Comparison of ENCODE assay signal across 1 cellular context in genomic region chr11:78601066-78601465, GRCh38.
TF ChIP-seq lines count a peak whose summit lies in the region.
"Not testable (repeated sequence)": the region's sequence is repeated elsewhere in the genome, so short reads cannot be mapped to it uniquely, and the experiment has no call there.

No MANE protein-coding gene starts in this region.

TF ChIP-seq in HepG2, 621 proteins besides CTCF, POLR2A, EP300 and RAD21 (continued from another document and continues in another):
- peak; percentile 25; the same call in 1 of the 2 replicates for TF ChIP-seq ZNF574 (CRISPR knock-in tag; IDR thresholded peaks at IDR 0.05)
- TF ChIP-seq TFE3 (CRISPR knock-in tag; IDR thresholded peaks at IDR 0.05) = peak; percentile 92
- TF ChIP-seq TEF (CRISPR knock-in tag; IDR thresholded peaks at IDR 0.05) = peak; percentile 58; the same call in 1 of the 2 replicates
- TF ChIP-seq TBX3 (IDR thresholded peaks at IDR 0.05; ENCODE audit: borderline replicate concordance) = peak; percentile 84; the same call in 1 of the 2 replicates
- TF ChIP-seq ATF4 (CRISPR knock-in tag; IDR thresholded peaks at IDR 0.05) = peak in 1 of 2 experiments; percentile 87; a peak in 2 of 4 replicates
- TF ChIP-seq ZNF629 (CRISPR knock-in tag; conservative IDR thresholded peaks at IDR 0.05) = peak; percentile 35; the same call in 1 of the 2 replicates
- peak; percentile 94 for TF ChIP-seq ZNF609 (CRISPR knock-in tag; IDR thresholded peaks at IDR 0.05; ENCODE audit: borderline replicate concordance)
- peak; percentile 77; the same call in 1 of the 2 replicates for TF ChIP-seq PHF21A (CRISPR knock-in tag; IDR thresholded peaks at IDR 0.05)
- peak; percentile 76 for TF ChIP-seq HNF1A (IDR thresholded peaks at IDR 0.05; ENCODE audit: low read depth)
- TF ChIP-seq HNF1A (CRISPR knock-in tag; IDR thresholded peaks at IDR 0.05; ENCODE audit: borderline replicate concordance) = peak; percentile 67; the same call in 1 of the 2 replicates
- TF ChIP-seq HDAC1 (CRISPR knock-in tag; IDR thresholded peaks at IDR 0.05) = peak; percentile 81
- TF ChIP-seq HHEX (CRISPR knock-in tag; IDR thresholded peaks at IDR 0.05) = peak; percentile 32; the same call in 1 of the 2 replicates
- TF ChIP-seq ZBTB7B (CRISPR knock-in tag; IDR thresholded peaks at IDR 0.05) = 0 out of 2 replicates have a peak, but pooled peaks have one; percentile 32
- peak; percentile 47; the same call in 1 of the 2 replicates for TF ChIP-seq NR2F2 (IDR thresholded peaks at IDR 0.05; ENCODE audit: borderline replicate concordance, low read depth)
- TF ChIP-seq TOE1 (CRISPR knock-in tag; IDR thresholded peaks at IDR 0.05) = peak; percentile 67; the same call in 1 of the 2 replicates
- TF ChIP-seq PATZ1 (CRISPR knock-in tag; IDR thresholded peaks at IDR 0.05) = peak; percentile 69
- TF ChIP-seq ZBTB20 (CRISPR knock-in tag; IDR thresholded peaks at IDR 0.05; ENCODE audit: borderline replicate concordance, low read depth) = peak; percentile 93; the same call in 1 of the 2 replicates
- peak; percentile 75 for TF ChIP-seq RARA (CRISPR knock-in tag; IDR thresholded peaks at IDR 0.05)
- peak; percentile 72; the same call in 1 of the 2 replicates for TF ChIP-seq RNF219 (CRISPR knock-in tag; IDR thresholded peaks at IDR 0.05)
- TF ChIP-seq ARID5B (CRISPR knock-in tag; IDR thresholded peaks at IDR 0.05) = peak; percentile 98
- peak; percentile 78; the same call in 1 of the 2 replicates for TF ChIP-seq MED13 (CRISPR knock-in tag; IDR thresholded peaks at IDR 0.05)
- TF ChIP-seq SOX5 (CRISPR knock-in tag; IDR thresholded peaks at IDR 0.05; ENCODE audit: borderline replicate concordance) = peak; percentile 93
- peak; percentile 56; the same call in 1 of the 2 replicates for TF ChIP-seq JUNB (CRISPR knock-in tag; IDR thresholded peaks at IDR 0.05; ENCODE audit: borderline replicate concordance)
- TF ChIP-seq SOX6 (IDR thresholded peaks at IDR 0.05) = not testable (repeated sequence)
- TF ChIP-seq SOX6 (CRISPR knock-in tag; IDR thresholded peaks at IDR 0.05) = peak; percentile 96
- TF ChIP-seq NFKBIZ (CRISPR knock-in tag; IDR thresholded peaks at IDR 0.05) = peak; percentile 85
- TF ChIP-seq ISL2 (CRISPR knock-in tag; IDR thresholded peaks at IDR 0.05) = peak; percentile 99
- TF ChIP-seq CEBPG (CRISPR knock-in tag; IDR thresholded peaks at IDR 0.05) = peak; percentile 94
